8 cellular contexts compared by ENCODE assay signal in genomic region chr9:35732185-35733108, GRCh38. TPM values are rescaled to one million over a fixed set of nuclear protein-coding genes. Genes with fewer than 3 reads are reported as not detected.
DNase-seq lines count a peak whose midpoint lies in the region; ATAC-seq lines count a peak whose summit lies in the region.

Gene CREB3 (plus strand): TSS chr9:35732666. CDS start chr9:35732773, 107 bp downstream.
Gene TLN1 (minus strand): TSS chr9:35732195. CDS start chr9:35725694, 6,501 bp downstream.

- peaks cover 18% of the 10 kb centered on the region for H3K36me3 ChIP-seq in effector memory CD4-positive, alpha-beta T cell (ENCODE audit: control insufficient read depth, insufficient read depth, low read length)

- no peaks in the 10 kb centered on the region for H3K9me3 ChIP-seq in effector memory CD4-positive, alpha-beta T cell (ENCODE audit: control insufficient read depth, low read length)

- H3K4me1 ChIP-seq in effector memory CD4-positive, alpha-beta T cell (ENCODE audit: control insufficient read depth, insufficient read depth, low read length, poor library complexity, severe bottlenecking), result peaks cover 48% of the 10 kb centered on the region

- DNase-seq in COR-L47 (lab: John Stamatoyannopoulos, UW) (peak; percentile 97), HT1080 (ENCODE audit: low read depth) (peak; percentile 100), NOMO-1 (lab: John Stamatoyannopoulos, UW; ENCODE audit: unreplicated experiment in 2 of 2) (peak; percentile 100), medulla oblongata (ENCODE audit: extremely low spot score) (peak; percentile 99)
- DNase-seq in effector memory CD4-positive, alpha-beta T cell, result peak; percentile 93 to 96 (median 96)
- peak; percentile 93 for DNase-seq in stimulated activated CD8-positive, alpha-beta memory T cell treated with anti-CD3 and anti-CD28 coated beads, Interleukin-12 subunit alpha, Interleukin-12 subunit beta, amount 100 ng/mL, for 24 hours (ENCODE audit: extremely low read depth)

- POLR2A ChIA-PET in activated CD8-positive, alpha-beta memory T cell treated with anti-CD3 and anti-CD28 coated beads for 36 hours (lab: Charles Lee), result interaction anchor here (0.6 to 3.1 kb wide), 6 partner anchors 9 to 75 kb away, joined by 3 to 27 read pairs (median 5); partner anchors contain the start of genes ARHGEF39, CCDC107, GBA2 and RGP1

- peak within 1 kb of the TSS; percentile 88 for H3K27ac ChIP-seq in effector memory CD4-positive, alpha-beta T cell (ENCODE audit: insufficient read depth, low read length, poor library complexity, severe bottlenecking)

- CTCF ChIA-PET in activated CD8-positive, alpha-beta memory T cell treated with anti-CD3 and anti-CD28 coated beads for 36 hours (lab: Charles Lee), result interaction anchor here (0.8 to 6.2 kb wide), 12 partner anchors 16 to 129 kb away, joined by 3 to 30 read pairs (median 4); partner anchors contain the start of genes CCDC107, GBA2, RGP1 and RMRP

- no peaks in the 10 kb centered on the region for H3K27me3 ChIP-seq in effector memory CD4-positive, alpha-beta T cell (replicated peaks; ENCODE audit: control insufficient read depth, insufficient read depth, low read length, poor library complexity, severe bottlenecking)

- peak within 1 kb of the TSS; percentile 72 for H3K4me3 ChIP-seq in effector memory CD4-positive, alpha-beta T cell (ENCODE audit: insufficient read depth, low read depth, low read length, poor library complexity, severe bottlenecking)

- ATAC-seq in GM21360 (IDR thresholded peaks at IDR 0.05; ENCODE audit: unreplicated experiment), result peak; percentile 71

RNA-seq across cellular contexts. Expression of gene CREB3, which starts in this region (rescaled TPM):
- total RNA-seq in HT1080 (2014; rRNA removed; shearing (Covaris generic)), result 42.1 and 44.1 TPM in 2 replicates
- 26.0 and 29.5 TPM in 2 replicates for polyA plus RNA-seq in HT1080 (2015; cell fraction: cytosol; rRNA removed)
- polyA plus RNA-seq in HT1080 (2015; cell fraction: nucleus; rRNA removed), result 17.9 and 19.1 TPM in 2 replicates
- 10 to 100 TPM; 32.0 to 33.4 TPM for total RNA-seq in activated CD8-positive, alpha-beta memory T cell treated with anti-CD3 and anti-CD28 coated beads for 36 hours

RNA-seq across cellular contexts. Expression of gene TLN1, which starts in this region (rescaled TPM):
- total RNA-seq in HT1080 (2014; rRNA removed; shearing (Covaris generic)), result 165 and 198 TPM in 2 replicates
- polyA plus RNA-seq in HT1080 (2015; cell fraction: cytosol; rRNA removed), result 138 and 146 TPM in 2 replicates
- 392 and 396 TPM in 2 replicates for polyA plus RNA-seq in HT1080 (2015; cell fraction: nucleus; rRNA removed)
- total RNA-seq in activated CD8-positive, alpha-beta memory T cell treated with anti-CD3 and anti-CD28 coated beads for 36 hours, result 100 to 1,000 TPM; 233 to 235 TPM

Comparison
In these comparisons a context has a peak if more than half of its experiments do, and no peak if none do; other contexts are left out.
1. Peak in every context shown above with its lines: DNase-seq, ATAC-seq, H3K4me3 ChIP-seq and H3K27ac ChIP-seq.